Comparison of ENCODE assay signal across 8 cellular contexts in genomic region chr19:49580264-49581006, GRCh38.
DNase-seq lines count a peak whose midpoint lies in the region; ATAC-seq and TF ChIP-seq lines count a peak whose summit lies in the region.

Gene NOSIP (minus strand): TSS chr19:49580556. CDS start chr19:49560691, 19,865 bp downstream.

- peak; percentile 99 for ATAC-seq in stimulated activated naive CD8-positive, alpha-beta T cell treated with anti-CD3 and anti-CD28 coated beads, Interleukin-15, Interleukin-2, amounts not matched to agents 100 U/mL and 50 U/mL, for 24 hours

- peak within 1 kb of the TSS; percentile 89 for H3K4me3 ChIP-seq in DOHH2 (ENCODE audit: low read length)
- peak within 1 kb of the TSS; percentile 86 for H3K4me3 ChIP-seq in Loucy (ENCODE audit: low read length, poor library complexity, severe bottlenecking)

- H3K36me3 ChIP-seq in DOHH2 (ENCODE audit: control insufficient read depth, low read length) (peaks cover 6% of the 10 kb centered on the region), Loucy (ENCODE audit: insufficient read depth, low read length) (0 out of 2 replicates have a peak, but pooled peaks cover 2% of the 10 kb centered on the region)

- H3K36me3 Mint-ChIP-seq in nephron (ENCODE audit: low read depth) = peaks cover under 1% of the 10 kb centered on the region

- H3K9ac ChIP-seq in Loucy (ENCODE audit: low read depth, low read length, poor library complexity, severe bottlenecking) = peak within 1 kb of the TSS; percentile 93

- H3K4me2 ChIP-seq in DOHH2 (ENCODE audit: low read length) (peak within 1 kb of the TSS; percentile 71), Loucy (ENCODE audit: low read depth, low read length, poor library complexity, severe bottlenecking) (peak within 1 kb of the TSS; percentile 77)

- no peaks in the 10 kb centered on the region for H3K9me2 ChIP-seq in DOHH2 (replicated peaks; ENCODE audit: control insufficient read depth, low read length)
- no peaks in the 10 kb centered on the region for H3K9me2 ChIP-seq in Loucy (replicated peaks; ENCODE audit: low read depth, low read length)

- peaks cover 20% of the 10 kb centered on the region for H3K4me1 Mint-ChIP-seq in nephron

- H3K4me1 ChIP-seq in DOHH2 (ENCODE audit: control insufficient read depth, low read length) (peaks cover 16% of the 10 kb centered on the region), Loucy (ENCODE audit: insufficient read depth, low read length, poor library complexity, severe bottlenecking) (peaks cover 20% of the 10 kb centered on the region)

- no peaks in the 10 kb centered on the region for H3K9me3 ChIP-seq in DOHH2 (ENCODE audit: control insufficient read depth, insufficient read depth, low read length)
- no peaks in the 10 kb centered on the region for H3K9me3 ChIP-seq in Loucy (ENCODE audit: insufficient read depth, low read depth, low read length)

- H3F3A ChIP-seq in DOHH2 (ENCODE audit: control insufficient read depth, insufficient read depth) = 0 out of 2 replicates have a peak, but pooled peaks cover 3% of the 10 kb centered on the region
- H3F3A ChIP-seq in Loucy (ENCODE audit: low read depth) = no peaks in the 10 kb centered on the region

- peak within 1 kb of the TSS; percentile 79 to 92 (median 84) for H3K27ac Mint-ChIP-seq in nephron

- no peaks in the 10 kb centered on the region for H3K27me3 Mint-ChIP-seq in nephron (ENCODE audit: low read depth)

- H3K9me3 Mint-ChIP-seq in nephron = no peaks in the 10 kb centered on the region

- no peak for TF ChIP-seq CTCF in DOHH2 (IDR thresholded peaks at IDR 0.05; ENCODE audit: low read depth, low read length, poor library complexity, severe bottlenecking)
- TF ChIP-seq CTCF in Loucy (conservative IDR thresholded peaks at IDR 0.05; ENCODE audit: low read length) = no peak
- TF ChIP-seq CTCF in nephron (IDR thresholded peaks at IDR 0.05; ENCODE audit: unreplicated experiment in 3 of 3) = no peak

- peak within 1 kb of the TSS; percentile 92 to 96 (median 93) for H3K4me3 Mint-ChIP-seq in nephron

- H3K27me3 ChIP-seq in DOHH2 (ENCODE audit: control insufficient read depth, low read length) (no peaks in the 10 kb centered on the region), Loucy (ENCODE audit: insufficient read depth, low read length, poor library complexity, severe bottlenecking) (no peaks in the 10 kb centered on the region)

- DNase-seq in GOT3 (lab: John Stamatoyannopoulos, UW) = peak; percentile 60
- peak; percentile 91 for DNase-seq in SHP77 (lab: John Stamatoyannopoulos, UW)
- DNase-seq in activated T-helper 9 cell treated with anti-CD3 and anti-CD28 coated beads, Interleukin-2, amount 50 U/mL, for 16 hours (ENCODE audit: low read depth) = peak; percentile 92
- peak; percentile 96 for DNase-seq in fibroblast of peridontal ligament (ENCODE audit: extremely low read depth)
- peak; percentile 98 for DNase-seq in stimulated activated naive CD8-positive, alpha-beta T cell treated with anti-CD3 and anti-CD28 coated beads, Interleukin-15, Interleukin-2, amounts not matched to agents 100 U/mL and 50 U/mL, for 24 hours

- 0 out of 2 replicates have a peak within 1 kb of the TSS, but pooled peaks have one; percentile 15 for H3K27ac ChIP-seq in DOHH2 (ENCODE audit: low read depth, low read length)

- H4K20me1 ChIP-seq in DOHH2 (ENCODE audit: control insufficient read depth, insufficient read depth, low read depth, low read length) = no peaks in the 10 kb centered on the region
- H4K20me1 ChIP-seq in Loucy (ENCODE audit: insufficient read depth, low read length, poor library complexity, severe bottlenecking) = peaks cover 21% of the 10 kb centered on the region

- H2AFZ ChIP-seq in Loucy (ENCODE audit: low read length) = peak within 1 kb of the TSS; percentile 97

- H3K79me2 ChIP-seq in DOHH2 (ENCODE audit: control insufficient read depth, low read length) (peaks cover 37% of the 10 kb centered on the region), Loucy (ENCODE audit: insufficient read depth, low read length) (peaks cover 45% of the 10 kb centered on the region)

Comparison
In these comparisons a context has a peak if more than half of its experiments do, and no peak if none do; other contexts are left out.
1. Peak in every context shown above with its lines: DNase-seq, ATAC-seq, H3K4me3 ChIP-seq and H3K27ac ChIP-seq.